ENCODE assay signal across 1 cellular context in genomic region chr17:50947844-50948514, GRCh38.
TF ChIP-seq lines count a peak whose summit lies in the region.

No MANE protein-coding gene starts in this region.

TF ChIP-seq in K562, 482 proteins besides CTCF, POLR2A, EP300 and RAD21 (continued from another document and continues in another):
- TF ChIP-seq, protein P1, sequence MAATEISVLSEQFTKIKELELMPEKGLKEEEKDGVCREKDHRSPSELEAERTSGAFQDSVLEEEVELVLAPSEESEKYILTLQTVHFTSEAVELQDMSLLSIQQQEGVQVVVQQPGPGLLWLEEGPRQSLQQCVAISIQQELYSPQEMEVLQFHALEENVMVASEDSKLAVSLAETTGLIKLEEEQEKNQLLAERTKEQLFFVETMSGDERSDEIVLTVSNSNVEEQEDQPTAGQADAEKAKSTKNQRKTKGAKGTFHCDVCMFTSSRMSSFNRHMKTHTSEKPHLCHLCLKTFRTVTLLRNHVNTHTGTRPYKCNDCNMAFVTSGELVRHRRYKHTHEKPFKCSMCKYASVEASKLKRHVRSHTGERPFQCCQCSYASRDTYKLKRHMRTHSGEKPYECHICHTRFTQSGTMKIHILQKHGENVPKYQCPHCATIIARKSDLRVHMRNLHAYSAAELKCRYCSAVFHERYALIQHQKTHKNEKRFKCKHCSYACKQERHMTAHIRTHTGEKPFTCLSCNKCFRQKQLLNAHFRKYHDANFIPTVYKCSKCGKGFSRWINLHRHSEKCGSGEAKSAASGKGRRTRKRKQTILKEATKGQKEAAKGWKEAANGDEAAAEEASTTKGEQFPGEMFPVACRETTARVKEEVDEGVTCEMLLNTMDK (IDR thresholded peaks at IDR 0.05; ENCODE audit: borderline replicate concordance, insufficient read depth, low read depth, low read length, poor library complexity, severe bottlenecking) = no peak
- TF ChIP-seq FOXA3 (CRISPR knock-in tag; conservative IDR thresholded peaks at IDR 0.05 in 1 of 2, IDR thresholded peaks at IDR 0.05 in 1 of 2) (no peak), KDM1A (IDR thresholded peaks at IDR 0.05) (no peak), ZNF232 (CRISPR knock-in tag; IDR thresholded peaks at IDR 0.05) (no peak), ZNF583 (CRISPR knock-in tag; IDR thresholded peaks at IDR 0.05) (no peak), SMARCA4 (IDR thresholded peaks at IDR 0.05) (no peak), PRMT5 (CRISPR knock-in tag; IDR thresholded peaks at IDR 0.05) (no peak), GTF2B (IDR thresholded peaks at IDR 0.05; ENCODE audit: extremely low read depth, insufficient read length) (no peak), ID3 (CRISPR knock-in tag; IDR thresholded peaks at IDR 0.05) (no peak), ID3 (tag; IDR thresholded peaks at IDR 0.05) (peak; percentile 48; the same call in 1 of the 2 replicates), ZNF57 (CRISPR knock-in tag; IDR thresholded peaks at IDR 0.05) (no peak), RFX7 (CRISPR knock-in tag; IDR thresholded peaks at IDR 0.05) (no peak), ZZZ3 (IDR thresholded peaks at IDR 0.05) (no peak), ZNF764 (CRISPR knock-in tag; IDR thresholded peaks at IDR 0.05; ENCODE audit: low read depth) (no peak), MEF2D (tag; conservative IDR thresholded peaks at IDR 0.05; ENCODE audit: low read depth) (0 out of 2 replicates have a peak, but pooled peaks have one; percentile 45), ZNF436 (CRISPR knock-in tag; IDR thresholded peaks at IDR 0.05) (no peak), BRD4 (IDR thresholded peaks at IDR 0.05) (no peak), RBM22 (IDR thresholded peaks at IDR 0.05; ENCODE audit: low read depth, low read length, poor library complexity, severe bottlenecking) (no peak), HNRNPUL1 (IDR thresholded peaks at IDR 0.05; ENCODE audit: low read length) (no peak), ZNF165 (CRISPR knock-in tag; IDR thresholded peaks at IDR 0.05; ENCODE audit: borderline replicate concordance) (no peak), STAG1 (CRISPR knock-in tag; IDR thresholded peaks at IDR 0.05; ENCODE audit: borderline replicate concordance) (no peak), RBFOX2 (IDR thresholded peaks at IDR 0.05; ENCODE audit: low read depth, low read length) (no peak), POU5F1 (IDR thresholded peaks at IDR 0.05; ENCODE audit: borderline replicate concordance, low read depth, low read length, partially characterized antibody) (no peak), CEBPZ (IDR thresholded peaks at IDR 0.05; ENCODE audit: borderline replicate concordance, low read depth, low read length) (no peak), ZNF76 (CRISPR knock-in tag; IDR thresholded peaks at IDR 0.05; ENCODE audit: borderline replicate concordance) (no peak), POLR2AphosphoS5 (IDR thresholded peaks at IDR 0.05; ENCODE audit: control insufficient read depth, insufficient read depth, low read depth, low read length) (no peak), MAZ (CRISPR knock-in tag; conservative IDR thresholded peaks at IDR 0.05 in 1 of 2, IDR thresholded peaks at IDR 0.05 in 1 of 2) (peak; percentile 22 to 68; a peak in 3 of 4 replicates), ZNF766 (CRISPR knock-in tag; conservative IDR thresholded peaks at IDR 0.05) (no peak), GATAD2B (IDR thresholded peaks at IDR 0.05; ENCODE audit: borderline replicate concordance) (no peak), ZNF175 (CRISPR knock-in tag; IDR thresholded peaks at IDR 0.05; ENCODE audit: low read depth) (no peak), OTX1 (CRISPR knock-in tag; IDR thresholded peaks at IDR 0.05) (no peak), NFIC (IDR thresholded peaks at IDR 0.05) (peak; percentile 71), HNRNPLL (IDR thresholded peaks at IDR 0.05; ENCODE audit: low read depth, low read length, poor library complexity, severe bottlenecking) (no peak), ZNF592 (IDR thresholded peaks at IDR 0.05) (peak; percentile 48; the same call in 1 of the 2 replicates), EZH2 (IDR thresholded peaks at IDR 0.05; ENCODE audit: borderline replicate concordance, low read depth, low read length) (no peak), PURB (CRISPR knock-in tag; IDR thresholded peaks at IDR 0.05; ENCODE audit: low read depth) (no peak), IRF1 (CRISPR knock-in tag; IDR thresholded peaks at IDR 0.05; ENCODE audit: borderline replicate concordance) (no peak), CBFA2T3 (IDR thresholded peaks at IDR 0.05) (peak; percentile 21; the same call in 1 of the 2 replicates), BACH1 (tag; IDR thresholded peaks at IDR 0.05) (0 out of 2 replicates have a peak, but pooled peaks have one; percentile 19), PTBP1 (IDR thresholded peaks at IDR 0.05; ENCODE audit: low read depth, low read length) (no peak), NCOA2 (IDR thresholded peaks at IDR 0.05; ENCODE audit: partially characterized antibody in 2 of 2) (no peak), YBX1 (IDR thresholded peaks at IDR 0.05) (no peak), THRAP3 (IDR thresholded peaks at IDR 0.05; ENCODE audit: borderline replicate concordance) (no peak), RFX1 (IDR thresholded peaks at IDR 0.05) (no peak), TAF9B (IDR thresholded peaks at IDR 0.05; ENCODE audit: partially characterized antibody) (no peak)
- TF ChIP-seq, protein P2, sequence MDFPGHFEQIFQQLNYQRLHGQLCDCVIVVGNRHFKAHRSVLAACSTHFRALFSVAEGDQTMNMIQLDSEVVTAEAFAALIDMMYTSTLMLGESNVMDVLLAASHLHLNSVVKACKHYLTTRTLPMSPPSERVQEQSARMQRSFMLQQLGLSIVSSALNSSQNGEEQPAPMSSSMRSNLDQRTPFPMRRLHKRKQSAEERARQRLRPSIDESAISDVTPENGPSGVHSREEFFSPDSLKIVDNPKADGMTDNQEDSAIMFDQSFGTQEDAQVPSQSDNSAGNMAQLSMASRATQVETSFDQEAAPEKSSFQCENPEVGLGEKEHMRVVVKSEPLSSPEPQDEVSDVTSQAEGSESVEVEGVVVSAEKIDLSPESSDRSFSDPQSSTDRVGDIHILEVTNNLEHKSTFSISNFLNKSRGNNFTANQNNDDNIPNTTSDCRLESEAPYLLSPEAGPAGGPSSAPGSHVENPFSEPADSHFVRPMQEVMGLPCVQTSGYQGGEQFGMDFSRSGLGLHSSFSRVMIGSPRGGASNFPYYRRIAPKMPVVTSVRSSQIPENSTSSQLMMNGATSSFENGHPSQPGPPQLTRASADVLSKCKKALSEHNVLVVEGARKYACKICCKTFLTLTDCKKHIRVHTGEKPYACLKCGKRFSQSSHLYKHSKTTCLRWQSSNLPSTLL (IDR thresholded peaks at IDR 0.05) = no peak
- TF ChIP-seq, protein P3, sequence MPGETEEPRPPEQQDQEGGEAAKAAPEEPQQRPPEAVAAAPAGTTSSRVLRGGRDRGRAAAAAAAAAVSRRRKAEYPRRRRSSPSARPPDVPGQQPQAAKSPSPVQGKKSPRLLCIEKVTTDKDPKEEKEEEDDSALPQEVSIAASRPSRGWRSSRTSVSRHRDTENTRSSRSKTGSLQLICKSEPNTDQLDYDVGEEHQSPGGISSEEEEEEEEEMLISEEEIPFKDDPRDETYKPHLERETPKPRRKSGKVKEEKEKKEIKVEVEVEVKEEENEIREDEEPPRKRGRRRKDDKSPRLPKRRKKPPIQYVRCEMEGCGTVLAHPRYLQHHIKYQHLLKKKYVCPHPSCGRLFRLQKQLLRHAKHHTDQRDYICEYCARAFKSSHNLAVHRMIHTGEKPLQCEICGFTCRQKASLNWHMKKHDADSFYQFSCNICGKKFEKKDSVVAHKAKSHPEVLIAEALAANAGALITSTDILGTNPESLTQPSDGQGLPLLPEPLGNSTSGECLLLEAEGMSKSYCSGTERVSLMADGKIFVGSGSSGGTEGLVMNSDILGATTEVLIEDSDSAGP (CRISPR knock-in tag; IDR thresholded peaks at IDR 0.05) = no peak
- TF ChIP-seq, protein P4, sequence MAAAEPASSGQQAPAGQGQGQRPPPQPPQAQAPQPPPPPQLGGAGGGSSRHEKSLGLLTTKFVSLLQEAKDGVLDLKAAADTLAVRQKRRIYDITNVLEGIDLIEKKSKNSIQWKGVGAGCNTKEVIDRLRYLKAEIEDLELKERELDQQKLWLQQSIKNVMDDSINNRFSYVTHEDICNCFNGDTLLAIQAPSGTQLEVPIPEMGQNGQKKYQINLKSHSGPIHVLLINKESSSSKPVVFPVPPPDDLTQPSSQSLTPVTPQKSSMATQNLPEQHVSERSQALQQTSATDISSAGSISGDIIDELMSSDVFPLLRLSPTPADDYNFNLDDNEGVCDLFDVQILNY (CRISPR knock-in tag; IDR thresholded peaks at IDR 0.05) = no peak
